In genomic region chr2:144519597-144519933, GRCh38 we compare ENCODE assay signal across 9 cellular contexts. TPM values are rescaled to one million over a fixed set of nuclear protein-coding genes. Genes with fewer than 3 reads are reported as not detected.
DNase-seq lines count a peak whose midpoint lies in the region; FAIRE-seq and TF ChIP-seq lines count a peak whose summit lies in the region.
"Had no signal": no experiment of that assay in that cellular context is flagged by ENCODE, and none has a peak within 500 bp of the region (broad histone marks: within the 10 kb centered on the region; RNA-seq: fewer than 3 reads in every experiment).

No MANE protein-coding gene starts in this region.

- no peak overlapping the region for H3K27ac ChIP-seq in WERI-Rb-1
- peak overlapping the region; percentile 13 to 99 for H3K27ac ChIP-seq in small intestine (ENCODE audit: low read depth in 1 of 2, low read length in 1 of 2)

- H3K27me3 ChIP-seq in WERI-Rb-1 (ENCODE audit: insufficient read depth, low read depth, severe bottlenecking) (no peaks in the 10 kb centered on the region), small intestine (ENCODE audit: control insufficient read depth in 2 of 2, insufficient read depth in 2 of 2, low read length in 2 of 2) (peaks cover 4 to 10% of the 10 kb centered on the region in 2 donors)

- in situ Hi-C loops in ACHN (cut with HindIII; ENCODE audit: low pct_ligation_motif_present, low pct_unique_long_range_greater_than_20kb, low sequenced_read_pairs): no loop called here

- H3K9me3 ChIP-seq in WERI-Rb-1 (ENCODE audit: severe bottlenecking): no peaks in the 10 kb centered on the region
- H3K9me3 ChIP-seq in iPS-18c (ENCODE audit: control insufficient read depth, insufficient read depth, low read length): no peaks in the 10 kb centered on the region
- H3K9me3 ChIP-seq in small intestine (ENCODE audit: control insufficient read depth, low read depth): no peaks in the 10 kb centered on the region

- FAIRE-seq in small intestine (lab: Jason Lieb, UNC): no peak
- FAIRE-seq: islet of Langerhans had no signal

- no peak for DNase-seq in WERI-Rb-1
- DNase-seq in small intestine: no peak
- no peak for DNase-seq in stimulated activated CD8-positive, alpha-beta memory T cell treated with anti-CD3 and anti-CD28 coated beads, Interleukin-4, amount 100 ng/mL, for 48 hours
- DNase-seq in NOMO-1 treated with DMSO at 0.1 percent for 48 hours (lab: John Stamatoyannopoulos, UW; ENCODE audit: unreplicated experiment): no peak
- no peak for DNase-seq in activated CD4-positive, CD25-positive, alpha-beta regulatory T cell (lab: John Stamatoyannopoulos, UW)
- DNase-seq in ACHN: no peak

- H3K36me3 ChIP-seq in WERI-Rb-1: no peaks in the 10 kb centered on the region
- H3K36me3 ChIP-seq in small intestine (ENCODE audit: control insufficient read depth in 2 of 2, insufficient read depth in 2 of 2, low read length in 2 of 2): no peaks in the 10 kb centered on the region

- 8 to 20% (median 18%) methylated on average over 3 of the region's 3 CpGs for whole genome bisulfite sequencing in small intestine, 3 donors

- no peak for TF ChIP-seq CTCF in WERI-Rb-1 (IDR thresholded peaks at IDR 0.05; ENCODE audit: low read depth, low read length)

- peak overlapping the region; percentile 85 for H3K4me3 ChIP-seq in GM08714 (ENCODE audit: low read length)
- H3K4me3 ChIP-seq in WERI-Rb-1 (ENCODE audit: low read depth, low read length): peak overlapping the region; percentile 64
- peak overlapping the region; percentile 46; the same call in 1 of the 2 replicates for H3K4me3 ChIP-seq in iPS-18c (ENCODE audit: insufficient read depth, low read depth, low read length)
- H3K4me3 ChIP-seq in small intestine (ENCODE audit: low read depth in 1 of 2, low read length in 2 of 2): peak overlapping the region; percentile 33 to 52

- no peaks in the 10 kb centered on the region for H3K4me1 ChIP-seq in small intestine (ENCODE audit: control insufficient read depth in 2 of 2, insufficient read depth in 1 of 2, low read depth in 1 of 2, low read length in 1 of 2)

RNA-seq across cellular contexts. Expression of gene ZEB2, which starts 0.4 kb away (rescaled TPM):
- 10 to 100 TPM in 2 of 3 donors, 1 to 10 TPM in 1; 2.0 to 18.5 (median 12.2) TPM for polyA plus RNA-seq in small intestine
